Comparison of ENCODE assay signal across 22 cellular contexts in the genomic region with DNA sequence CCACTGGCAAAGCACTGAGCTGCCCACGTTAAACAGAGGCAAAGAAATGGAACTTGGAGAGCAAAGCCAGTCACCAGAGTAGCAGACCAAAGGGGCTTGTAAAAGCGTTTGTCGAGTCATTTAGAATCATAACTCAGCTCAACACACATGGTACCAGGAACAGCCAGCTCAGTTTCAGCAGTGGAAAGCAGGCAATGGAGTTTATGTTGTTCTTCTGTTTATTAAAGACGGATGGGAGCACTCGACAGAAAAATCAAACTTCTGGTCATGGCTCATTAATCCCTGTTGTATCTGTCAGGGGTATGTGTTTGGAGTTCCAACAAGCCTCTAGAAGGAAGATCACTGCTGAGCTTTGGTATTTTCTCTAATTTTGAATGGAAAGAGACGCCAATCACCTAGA.
"Had no signal": no experiment of that assay in that cellular context is flagged by ENCODE, and none has a peak within 500 bp of the region (broad histone marks: within the 10 kb centered on the region; RNA-seq: fewer than 3 reads in every experiment).

No MANE protein-coding gene starts in this region.

- H3K36me3 ChIP-seq: neural progenitor cell, prostate gland, upper lobe of right lung had no signal

- H3K9me3 ChIP-seq: prostate gland, upper lobe of right lung had no signal

- H3K9me3 Mint-ChIP-seq: activated naive CD4-positive, alpha-beta T cell treated with anti-CD3 and anti-CD28 coated beads for 36 hours; activated naive CD8-positive, alpha-beta T cell treated with anti-CD3 and anti-CD28 coated beads, Interleukin-2, amount 10 ng/mL, durations not matched to agents 7 days and 5 days; dendritic cell treated with granulocyte-macrophage colony-stimulating factor and Interleukin-4, amounts not matched to agents 40 ng/mL and 50 ng/mL, for 4 days; naive B cell; neural progenitor cell; stimulated activated naive B cell treated with anti-CD40 and anti-IgM and Interleukin-4, amounts not matched to agents 10 μg/mL and 1 μg/mL and 100 μg/mL, for 72 hours; T-helper 1 cell treated with Interleukin-12 subunit alpha and Interleukin-12 subunit beta and Interleukin-4 antibody, amounts not matched to agents 30 μg/mL and 1 μg/mL, for 36 hours had no signal

- H3K27ac Mint-ChIP-seq: activated naive CD4-positive, alpha-beta T cell treated with anti-CD3 and anti-CD28 coated beads for 36 hours; activated naive CD8-positive, alpha-beta T cell treated with anti-CD3 and anti-CD28 coated beads, Interleukin-2, amount 10 ng/mL, durations not matched to agents 7 days and 5 days; dendritic cell treated with granulocyte-macrophage colony-stimulating factor and Interleukin-4, amounts not matched to agents 40 ng/mL and 50 ng/mL, for 4 days; neural progenitor cell; stimulated activated naive B cell treated with anti-CD40 and anti-IgM and Interleukin-4, amounts not matched to agents 10 μg/mL and 1 μg/mL and 100 μg/mL, for 72 hours; T-helper 1 cell treated with Interleukin-12 subunit alpha and Interleukin-12 subunit beta and Interleukin-4 antibody, amounts not matched to agents 30 μg/mL and 1 μg/mL, for 36 hours had no signal

- ATAC-seq: foreskin keratinocyte, left cardiac atrium had no signal

- H3K27me3 ChIP-seq: foreskin keratinocyte, hepatocyte, neural progenitor cell, upper lobe of right lung had no signal

- H3K36me3 Mint-ChIP-seq: activated naive CD8-positive, alpha-beta T cell treated with anti-CD3 and anti-CD28 coated beads, Interleukin-2, amount 10 ng/mL, durations not matched to agents 7 days and 5 days; naive B cell; neural progenitor cell; stimulated activated naive B cell treated with anti-CD40 and anti-IgM and Interleukin-4, amounts not matched to agents 10 μg/mL and 1 μg/mL and 100 μg/mL, for 72 hours had no signal

- H3K4me1 Mint-ChIP-seq: activated naive CD8-positive, alpha-beta T cell treated with anti-CD3 and anti-CD28 coated beads, Interleukin-2, amount 10 ng/mL, durations not matched to agents 7 days and 5 days had no signal

- H3K4me1 ChIP-seq: foreskin keratinocyte, prostate gland, upper lobe of right lung had no signal

- H3K4me3 Mint-ChIP-seq: activated naive CD4-positive, alpha-beta T cell treated with anti-CD3 and anti-CD28 coated beads for 36 hours; activated naive CD8-positive, alpha-beta T cell treated with anti-CD3 and anti-CD28 coated beads, Interleukin-2, amount 10 ng/mL, durations not matched to agents 7 days and 5 days; dendritic cell treated with granulocyte-macrophage colony-stimulating factor and Interleukin-4, amounts not matched to agents 40 ng/mL and 50 ng/mL, for 4 days; naive B cell; neural progenitor cell; stimulated activated naive B cell treated with anti-CD40 and anti-IgM and Interleukin-4, amounts not matched to agents 10 μg/mL and 1 μg/mL and 100 μg/mL, for 72 hours; T-helper 1 cell treated with Interleukin-12 subunit alpha and Interleukin-12 subunit beta and Interleukin-4 antibody, amounts not matched to agents 30 μg/mL and 1 μg/mL, for 36 hours had no signal

- DNase-seq: activated CD4-positive, alpha-beta T cell treated with anti-CD3 and anti-CD28 coated beads for 4 hours; activated CD4-positive, alpha-beta T cell treated with anti-CD3 and anti-CD28 coated beads, Interleukin-2, amount 50 U/mL, for 48 hours; activated CD4-positive, CD25-positive, alpha-beta regulatory T cell; activated CD8-positive, alpha-beta memory T cell treated with anti-CD3 and anti-CD28 coated beads, Interleukin-2, amount 50 U/mL, for 48 hours; activated effector memory CD4-positive, alpha-beta T cell treated with Interleukin-2 at 50 U/mL for 16 hours; activated naive CD8-positive, alpha-beta T cell treated with anti-CD3 and anti-CD28 coated beads, Interleukin-2, amount 10 ng/mL, durations not matched to agents 7 days and 5 days; activated T-cell treated with anti-CD3 and anti-CD28 coated beads, Interleukin-2, amount 50 U/mL, for 48 hours; effector CD8-positive, alpha-beta T cell; left cardiac atrium; naive B cell; stimulated activated CD4-positive, alpha-beta T cell treated with anti-CD3 and anti-CD28 coated beads, Interleukin-2, amount 100 ng/mL, for 48 hours; stimulated activated CD8-positive, alpha-beta memory T cell treated with anti-CD3 and anti-CD28 coated beads, Interleukin-4, amount 100 ng/mL, for 48 hours; stimulated activated naive B cell treated with anti-CD40 and anti-IgM and Interleukin-4, amounts not matched to agents 10 μg/mL and 1 μg/mL and 100 μg/mL, for 72 hours; T1000; upper lobe of right lung had no signal

- H3K9ac ChIP-seq: neural progenitor cell had no signal

- H3K27ac ChIP-seq: foreskin keratinocyte, hepatocyte, neural progenitor cell, prostate gland, upper lobe of right lung had no signal

- H3K4me3 ChIP-seq: hepatocyte, neural progenitor cell, prostate gland, upper lobe of right lung had no signal
